In the genomic region with DNA sequence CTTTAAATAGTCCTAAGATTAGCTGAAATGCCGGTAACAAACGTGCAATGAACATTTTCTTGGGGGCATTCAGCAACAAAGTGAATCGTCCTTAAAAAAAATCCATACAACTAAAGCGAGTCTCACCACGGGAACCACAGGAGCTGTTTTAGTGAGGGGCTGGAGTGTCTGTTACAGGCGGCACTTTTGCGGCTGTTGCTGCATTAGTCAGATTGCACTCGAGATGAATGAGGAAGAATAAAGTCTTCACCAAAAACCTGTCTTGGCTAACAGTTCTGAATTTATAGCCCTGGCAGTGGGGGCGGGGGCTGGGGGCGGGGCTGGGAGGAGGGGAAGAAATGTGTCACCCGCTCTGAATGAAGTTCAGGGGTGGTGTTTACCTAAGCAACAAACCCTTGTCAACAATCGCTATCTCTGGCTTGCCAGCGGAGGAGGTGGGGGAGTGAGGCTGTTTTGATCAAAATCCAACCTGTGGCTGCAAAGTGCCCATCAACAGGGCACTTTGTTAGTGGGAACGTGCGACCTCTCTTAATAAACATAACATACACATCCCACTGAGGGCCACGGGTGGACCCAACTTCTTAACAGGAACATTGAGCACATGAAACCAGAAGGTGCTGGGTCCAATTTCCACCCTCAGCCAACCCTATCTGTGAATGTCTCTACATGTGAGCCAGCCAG, we compare ENCODE assay signal across 1 cellular context.
TF ChIP-seq lines count a peak whose summit lies in the region.

No MANE protein-coding gene starts in this region.

TF ChIP-seq in HepG2, 621 proteins besides CTCF, POLR2A, EP300 and RAD21 (continued from another document):
- TF ChIP-seq, protein P1, sequence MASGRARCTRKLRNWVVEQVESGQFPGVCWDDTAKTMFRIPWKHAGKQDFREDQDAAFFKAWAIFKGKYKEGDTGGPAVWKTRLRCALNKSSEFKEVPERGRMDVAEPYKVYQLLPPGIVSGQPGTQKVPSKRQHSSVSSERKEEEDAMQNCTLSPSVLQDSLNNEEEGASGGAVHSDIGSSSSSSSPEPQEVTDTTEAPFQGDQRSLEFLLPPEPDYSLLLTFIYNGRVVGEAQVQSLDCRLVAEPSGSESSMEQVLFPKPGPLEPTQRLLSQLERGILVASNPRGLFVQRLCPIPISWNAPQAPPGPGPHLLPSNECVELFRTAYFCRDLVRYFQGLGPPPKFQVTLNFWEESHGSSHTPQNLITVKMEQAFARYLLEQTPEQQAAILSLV (CRISPR knock-in tag; IDR thresholded peaks at IDR 0.05; ENCODE audit: borderline replicate concordance): no peak
- no peak for TF ChIP-seq MAFF (IDR thresholded peaks at IDR 0.05; ENCODE audit: low read depth, low read length)
- 0 out of 2 replicates have a peak, but pooled peaks have one; percentile 14 for TF ChIP-seq GTF2F1 (IDR thresholded peaks at IDR 0.05; ENCODE audit: low read length)
- TF ChIP-seq IRF2 (CRISPR knock-in tag; IDR thresholded peaks at IDR 0.05): no peak
- TF ChIP-seq ZNF777 (CRISPR knock-in tag; IDR thresholded peaks at IDR 0.05): no peak
- peak; percentile 89 for TF ChIP-seq SP5 (CRISPR knock-in tag; IDR thresholded peaks at IDR 0.05; ENCODE audit: borderline replicate concordance, low read depth)
- no peak for TF ChIP-seq NFE2L2 (IDR thresholded peaks at IDR 0.05; ENCODE audit: low read length)
- TF ChIP-seq HNF4A (CRISPR knock-in tag; IDR thresholded peaks at IDR 0.05): peak; percentile 25
